Comparison of ENCODE assay signal across 1 cellular context in genomic region chr7:2317556-2318293, GRCh38.
TF ChIP-seq lines count a peak whose summit lies in the region.

No MANE protein-coding gene starts in this region.

TF ChIP-seq in K562, 482 proteins besides CTCF, POLR2A, EP300 and RAD21 (continued from another document):
- no peak for TF ChIP-seq BRF2 (IDR thresholded peaks at IDR 0.05; ENCODE audit: borderline replicate concordance, insufficient read depth, insufficient read length)
TF ChIP-seq in K562: peak in this region for 3.
